8 cellular contexts compared by ENCODE assay signal in genomic region chr19:55586976-55587668, GRCh38. TPM values are rescaled to one million over a fixed set of nuclear protein-coding genes. Genes with fewer than 3 reads are reported as not detected.
DNase-seq lines count a peak whose midpoint lies in the region; ATAC-seq and TF ChIP-seq lines count a peak whose summit lies in the region.

No MANE protein-coding gene starts in this region.

- TF ChIP-seq CTCF in Calu3 (IDR thresholded peaks at IDR 0.05; ENCODE audit: unreplicated experiment) (no peak), Loucy (conservative IDR thresholded peaks at IDR 0.05; ENCODE audit: low read length) (no peak), RWPE2 (IDR thresholded peaks at IDR 0.05; ENCODE audit: poor library complexity, severe bottlenecking) (no peak), fibroblast of the aortic adventitia (IDR thresholded peaks at IDR 0.05; ENCODE audit: insufficient read depth, low read length) (no peak), nephron progenitor cell (IDR thresholded peaks at IDR 0.05) (no peak)

- H2AFZ ChIP-seq in Loucy (ENCODE audit: low read length): no peak overlapping the region

- H3K36me3 Mint-ChIP-seq in Calu3 (ENCODE audit: insufficient read depth, unreplicated experiment) (peaks cover 20% of the 10 kb centered on the region), nephron progenitor cell (ENCODE audit: low read depth) (peaks cover 9% of the 10 kb centered on the region)

- no peaks in the 10 kb centered on the region for H3K79me2 ChIP-seq in Loucy (ENCODE audit: insufficient read depth, low read length)

- H4K20me1 ChIP-seq in Loucy (ENCODE audit: insufficient read depth, low read length, poor library complexity, severe bottlenecking): no peaks in the 10 kb centered on the region

- ATAC-seq in GM21737 (IDR thresholded peaks at IDR 0.05; ENCODE audit: unreplicated experiment) (peak; percentile 72), RWPE2 (ENCODE audit: low read depth) (peak; percentile 92)

- BruUV-seq in Calu3 (replicated peaks; lab: Mats Ljungman, UMichigan): no TSS peak

- H3K27ac ChIP-seq in RWPE2 (ENCODE audit: poor library complexity, severe bottlenecking): peak overlapping the region; percentile 16

- H3K27ac Mint-ChIP-seq in Calu3 (ENCODE audit: unreplicated experiment) (peak overlapping the region; percentile 81), nephron progenitor cell (peak overlapping the region; percentile 94)

- H3K9ac ChIP-seq in Loucy (ENCODE audit: low read depth, low read length, poor library complexity, severe bottlenecking): no peak overlapping the region

- peaks cover 11% of the 10 kb centered on the region; the same call in 1 of the 2 replicates for H3F3A ChIP-seq in Loucy (ENCODE audit: low read depth)

- H3K4me1 Mint-ChIP-seq in Calu3 (ENCODE audit: low read depth, unreplicated experiment): peaks cover 18% of the 10 kb centered on the region
- peaks cover 64% of the 10 kb centered on the region for H3K4me1 Mint-ChIP-seq in nephron progenitor cell

- intact Hi-C loops in Calu3 (cut with micrococcal nuclease; ENCODE audit: unreplicated experiment): no loop called here

- H3K36me3 ChIP-seq in Loucy (ENCODE audit: insufficient read depth, low read length) (no peaks in the 10 kb centered on the region), RWPE2 (ENCODE audit: low read depth) (no peaks in the 10 kb centered on the region)

- H3K4me1 ChIP-seq in Loucy (ENCODE audit: insufficient read depth, low read length, poor library complexity, severe bottlenecking) (peaks cover 18% of the 10 kb centered on the region), RWPE2 (ENCODE audit: insufficient read depth, poor library complexity, severe bottlenecking) (peaks cover 6% of the 10 kb centered on the region)

- DNase-seq in Calu3 (peak; percentile 99), RWPE2 (ENCODE audit: low spot score) (peak; percentile 92), fibroblast of the aortic adventitia (ENCODE audit: low read depth) (peak; percentile 86), nephron progenitor cell (peak; percentile 98)
- DNase-seq in activated effector memory CD4-positive, alpha-beta T cell treated with anti-CD3 and anti-CD28 coated beads, Interleukin-2, amount 50 U/mL, for 16 hours: peak; percentile 97
- peak; percentile 91 for DNase-seq in stimulated activated naive CD4-positive, alpha-beta T cell treated with Interleukin-2 at 50 U/mL for 16 hours (lab: John Stamatoyannopoulos, UW)

- peak overlapping the region; percentile 39 for H3K4me3 ChIP-seq in Loucy (ENCODE audit: low read length, poor library complexity, severe bottlenecking)
- peak overlapping the region; percentile 21 for H3K4me3 ChIP-seq in RWPE2 (ENCODE audit: severe bottlenecking)
- peak overlapping the region; percentile 61 for H3K4me3 ChIP-seq in fibroblast of the aortic adventitia (ENCODE audit: low read depth, low read length)

- H3K9me3 Mint-ChIP-seq in Calu3 (ENCODE audit: low read depth, unreplicated experiment) (no peaks in the 10 kb centered on the region), nephron progenitor cell (no peaks in the 10 kb centered on the region)

- no peaks in the 10 kb centered on the region for H3K9me2 ChIP-seq in Loucy (replicated peaks; ENCODE audit: low read depth, low read length)

- peak overlapping the region; percentile 93 for H3K4me2 ChIP-seq in Loucy (ENCODE audit: low read depth, low read length, poor library complexity, severe bottlenecking)

- peak overlapping the region; percentile 62 for H3K4me3 Mint-ChIP-seq in Calu3 (ENCODE audit: low read depth, unreplicated experiment)
- peak overlapping the region; percentile 82 for H3K4me3 Mint-ChIP-seq in nephron progenitor cell

- CTCF ChIA-PET in Calu3 (lab: Charles Lee): interaction anchor here (0.7 to 1.4 kb wide), 3 partner anchors 12 to 19 kb away, joined by 4 to 9 read pairs (median 8); partner anchors contain the start of genes FIZ1 and ZNF865

- H3K9me3 ChIP-seq in Loucy (ENCODE audit: insufficient read depth, low read depth, low read length): no peaks in the 10 kb centered on the region
- H3K9me3 ChIP-seq in RWPE2 (ENCODE audit: severe bottlenecking): no peaks in the 10 kb centered on the region

- no peaks in the 10 kb centered on the region for H3K27me3 ChIP-seq in Loucy (ENCODE audit: insufficient read depth, low read length, poor library complexity, severe bottlenecking)
- no peaks in the 10 kb centered on the region for H3K27me3 ChIP-seq in RWPE2 (ENCODE audit: insufficient read depth, poor library complexity, severe bottlenecking)

- H3K27me3 Mint-ChIP-seq in Calu3 (ENCODE audit: unreplicated experiment) (peaks cover 39% of the 10 kb centered on the region), nephron progenitor cell (ENCODE audit: low read depth, poor library complexity) (no peaks in the 10 kb centered on the region)

RNA-seq across cellular contexts. Expression of gene ZNF579, which starts 6.5 kb away (rescaled TPM):
- total RNA-seq in Calu3 (2022) (29.8 and 33.4 TPM in 2 replicates), fibroblast of the aortic adventitia (ENCODE audit: low replicate concordance) (4.4 and 7.9 TPM in 2 replicates)

RNA-seq across cellular contexts. Expression of gene FIZ1, which starts 12.2 kb away (rescaled TPM):
- 18.6 and 23.0 TPM in 2 replicates for total RNA-seq in Calu3 (2022)
- total RNA-seq in fibroblast of the aortic adventitia (ENCODE audit: low replicate concordance): 3.5 and 4.7 TPM in 2 replicates

RNA-seq across cellular contexts. Expression of gene ZNF524, which starts 13.0 kb away (rescaled TPM):
- total RNA-seq in Calu3 (2022) (18.5 and 21.8 TPM in 2 replicates), fibroblast of the aortic adventitia (ENCODE audit: low replicate concordance) (1.7 and 10.8 TPM in 2 replicates)

RNA-seq across cellular contexts. Expression of gene ZNF865, which starts 18.3 kb away (rescaled TPM):
- total RNA-seq in Calu3 (2022) (29.6 and 30.9 TPM in 2 replicates), fibroblast of the aortic adventitia (ENCODE audit: low replicate concordance) (0.08 and 1.5 TPM in 2 replicates)

RNA-seq across cellular contexts. Expression of gene ZNF784, which starts 37.2 kb away (rescaled TPM):
- total RNA-seq in Calu3 (2022): 6.0 and 7.1 TPM in 2 replicates
- total RNA-seq in fibroblast of the aortic adventitia (ENCODE audit: low replicate concordance): 2.8 and 4.8 TPM in 2 replicates

Comparison
In these comparisons a context has a peak if more than half of its experiments do, and no peak if none do; other contexts are left out.
1. Peak in every context shown above with its lines: DNase-seq, ATAC-seq, H3K4me3 ChIP-seq and H3K27ac ChIP-seq.